16 cellular contexts compared by ENCODE assay signal in genomic region chr9:6495484-6495883, GRCh38.
A peak's percentile ranks its signal among the peaks of the same experiment; 100 is the strongest.
DNase-seq lines count a peak whose midpoint lies in the region; ATAC-seq, FAIRE-seq and TF ChIP-seq lines count a peak whose summit lies in the region.
"Had no signal": no experiment of that assay in that cellular context is flagged by ENCODE, and none has a peak within 500 bp of the region (broad histone marks: within the 10 kb centered on the region; RNA-seq: fewer than 3 reads in every experiment).

No MANE protein-coding gene starts in this region.

- no peaks in the 10 kb centered on the region for H3K9me3 Mint-ChIP-seq in mesothelial cell of epicardium
- no peaks in the 10 kb centered on the region for H3K9me3 Mint-ChIP-seq in stimulated activated memory B cell treated with anti-CD40 and anti-IgM and Interleukin-4, amounts not matched to agents 10 μg/mL and 1 μg/mL and 100 μg/mL, for 72 hours

- H3K36me3 Mint-ChIP-seq in mesothelial cell of epicardium = peaks cover 24% of the 10 kb centered on the region
- H3K36me3 Mint-ChIP-seq in stimulated activated memory B cell treated with anti-CD40 and anti-IgM and Interleukin-4, amounts not matched to agents 10 μg/mL and 1 μg/mL and 100 μg/mL, for 72 hours = peaks cover 35% of the 10 kb centered on the region

- no peaks in the 10 kb centered on the region for H3K27me3 ChIP-seq in bronchial epithelial cell (ENCODE audit: control insufficient read depth, insufficient read depth, low read length)
- H3K27me3 ChIP-seq: BLaER1, gastrocnemius medialis, transverse colon had no signal

- H3K27ac Mint-ChIP-seq in mesothelial cell of epicardium = peak overlapping the region; percentile 19
- no peak overlapping the region for H3K27ac Mint-ChIP-seq in stimulated activated memory B cell treated with anti-CD40 and anti-IgM and Interleukin-4, amounts not matched to agents 10 μg/mL and 1 μg/mL and 100 μg/mL, for 72 hours

- no peak for ATAC-seq in stimulated activated naive CD8-positive, alpha-beta T cell treated with anti-CD3 and anti-CD28 coated beads, Interleukin-15, Interleukin-2, amounts not matched to agents 100 U/mL and 50 U/mL, for 24 hours
- no peak for ATAC-seq in stimulated activated memory B cell treated with anti-CD40 and anti-IgM and Interleukin-4, amounts not matched to agents 10 μg/mL and 1 μg/mL and 100 μg/mL, for 72 hours
- ATAC-seq: gastrocnemius medialis had no signal

- no peak overlapping the region for H3K4me3 Mint-ChIP-seq in mesothelial cell of epicardium
- H3K4me3 Mint-ChIP-seq in stimulated activated memory B cell treated with anti-CD40 and anti-IgM and Interleukin-4, amounts not matched to agents 10 μg/mL and 1 μg/mL and 100 μg/mL, for 72 hours = no peak overlapping the region

- DNase-seq in NCI-H82 (lab: John Stamatoyannopoulos, UW) (peak; percentile 5), NCI-H82 treated with DMSO at 0.1 percent for 48 hours (lab: John Stamatoyannopoulos, UW; ENCODE audit: unreplicated experiment) (no peak), NCI-H1105 (lab: John Stamatoyannopoulos, UW) (peak; percentile 5), bronchial epithelial cell (ENCODE audit: low read depth) (peak; percentile 40), mesothelial cell of epicardium (ENCODE audit: low spot score in 2 of 2, unreplicated experiment in 2 of 2) (no peak)
- no peak for DNase-seq in stimulated activated CD4-positive, alpha-beta T cell treated with anti-CD3 and anti-CD28 coated beads, Interleukin-2, amount 100 ng/mL, for 24 hours
- no peak for DNase-seq in stimulated activated naive CD8-positive, alpha-beta T cell treated with anti-CD3 and anti-CD28 coated beads, Interleukin-15, Interleukin-2, amounts not matched to agents 100 U/mL and 50 U/mL, for 24 hours
- DNase-seq: activated CD4-positive, CD25-positive, alpha-beta regulatory T cell treated with anti-CD3 and anti-CD28 coated beads, Interleukin-2, amount 50 U/mL, for 72 hours; central memory CD4-positive, alpha-beta T cell; gastrocnemius medialis; GM23248; mammary epithelial cell; RPMI8226; transverse colon had no signal

- no peak for FAIRE-seq in bronchial epithelial cell (lab: Jason Lieb, UNC)

- H3K4me1 Mint-ChIP-seq in mesothelial cell of epicardium = no peaks in the 10 kb centered on the region
- H3K4me1 Mint-ChIP-seq in stimulated activated memory B cell treated with anti-CD40 and anti-IgM and Interleukin-4, amounts not matched to agents 10 μg/mL and 1 μg/mL and 100 μg/mL, for 72 hours = no peaks in the 10 kb centered on the region

- TF ChIP-seq CTCF in bronchial epithelial cell (IDR thresholded peaks at IDR 0.05; ENCODE audit: insufficient read depth, low read length, severe bottlenecking) (peak; percentile 28), mesothelial cell of epicardium (IDR thresholded peaks at IDR 0.05; ENCODE audit: unreplicated experiment) (no peak)

- H3K27me3 Mint-ChIP-seq in mesothelial cell of epicardium (ENCODE audit: low read depth) = no peaks in the 10 kb centered on the region
- no peaks in the 10 kb centered on the region for H3K27me3 Mint-ChIP-seq in stimulated activated memory B cell treated with anti-CD40 and anti-IgM and Interleukin-4, amounts not matched to agents 10 μg/mL and 1 μg/mL and 100 μg/mL, for 72 hours

- H3K36me3 ChIP-seq in bronchial epithelial cell (ENCODE audit: control insufficient read depth, insufficient read depth, low read length) = peaks cover 8% of the 10 kb centered on the region

- H3K4me3 ChIP-seq in bronchial epithelial cell (ENCODE audit: low read depth, low read length) = no peak overlapping the region
- H3K4me3 ChIP-seq: BLaER1, gastrocnemius medialis, GM23248, transverse colon had no signal

Comparison
In these comparisons a context has a peak if more than half of its experiments do, and no peak if none do; other contexts are left out.
1. DNase-seq: peak in NCI-H82 (single experiment), NCI-H1105 (single experiment) and bronchial epithelial cell (single experiment); none in NCI-H82 treated with DMSO at 0.1 percent for 48 hours (single experiment), mesothelial cell of epicardium (0 of 2), stimulated activated CD4-positive, alpha-beta T cell treated with anti-CD3 and anti-CD28 coated beads, Interleukin-2, amount 100 ng/mL, for 24 hours (0 of 2) and stimulated activated naive CD8-positive, alpha-beta T cell treated with anti-CD3 and anti-CD28 coated beads, Interleukin-15, Interleukin-2, amounts not matched to agents 100 U/mL and 50 U/mL, for 24 hours (single experiment).